18 cellular contexts compared by ENCODE assay signal in the genomic region with DNA sequence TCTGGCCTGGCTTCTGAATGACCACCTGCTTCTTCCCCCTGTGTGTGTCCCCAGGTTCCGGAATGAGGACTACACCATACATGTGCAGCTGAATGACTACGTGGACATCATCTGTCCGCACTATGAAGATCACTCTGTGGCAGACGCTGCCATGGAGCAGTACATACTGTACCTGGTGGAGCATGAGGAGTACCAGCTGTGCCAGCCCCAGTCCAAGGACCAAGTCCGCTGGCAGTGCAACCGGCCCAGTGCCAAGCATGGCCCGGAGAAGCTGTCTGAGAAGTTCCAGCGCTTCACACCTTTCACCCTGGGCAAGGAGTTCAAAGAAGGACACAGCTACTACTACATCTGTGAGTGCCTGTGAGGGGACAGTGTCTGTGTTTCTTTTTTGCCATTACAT. TPM values are rescaled to one million over a fixed set of nuclear protein-coding genes. Genes with fewer than 3 reads are reported as not detected.
DNase-seq lines count a peak whose midpoint lies in the region; ATAC-seq, FAIRE-seq and TF ChIP-seq lines count a peak whose summit lies in the region.
"Had no signal": no experiment of that assay in that cellular context is flagged by ENCODE, and none has a peak within 500 bp of the region (broad histone marks: within the 10 kb centered on the region; RNA-seq: fewer than 3 reads in every experiment).

No MANE protein-coding gene starts in this region.

- in situ Hi-C loops in HepG2 (cut with HindIII; ENCODE audit: extremely low pct_ligation_motif_present, low pct_unique_long_range_greater_than_20kb): no loop called here

- H3K9ac ChIP-seq in duodenal mucosa (ENCODE audit: low read depth in 1 of 2, low read length in 2 of 2): peak overlapping the region; percentile 54 to 96
- H3K9ac ChIP-seq in HepG2 (ENCODE audit: insufficient read depth, low read depth, low read length): peak overlapping the region; percentile 99
- H3K9ac ChIP-seq in rectal smooth muscle tissue (ENCODE audit: low read length): no peak overlapping the region

- H3K4me2 ChIP-seq in HepG2 (ENCODE audit: low read depth, low read length): peak overlapping the region; percentile 94

- no peak overlapping the region for H3K27ac Mint-ChIP-seq in Calu3 (ENCODE audit: unreplicated experiment)
- H3K27ac Mint-ChIP-seq: activated CD8-positive, alpha-beta memory T cell treated with anti-CD3 and anti-CD28 coated beads, Interleukin-2, amount 10 ng/mL, durations not matched to agents 7 days and 5 days had no signal

- no peak for FAIRE-seq in HepG2 (lab: Jason Lieb, UNC)
- FAIRE-seq: colon, islet of Langerhans had no signal

- H3K4me3 Mint-ChIP-seq in Calu3 (ENCODE audit: low read depth, unreplicated experiment): peak overlapping the region; percentile 91
- H3K4me3 Mint-ChIP-seq: activated CD8-positive, alpha-beta memory T cell treated with anti-CD3 and anti-CD28 coated beads, Interleukin-2, amount 10 ng/mL, durations not matched to agents 7 days and 5 days had no signal

- peaks cover 20 to 26% of the 10 kb centered on the region in 2 donors for H3K36me3 ChIP-seq in duodenal mucosa (ENCODE audit: control insufficient read depth in 1 of 2, insufficient read depth in 2 of 2, low read length in 2 of 2)
- H3K36me3 ChIP-seq in HepG2 (replicated peaks in 1 of 2; ENCODE audit: control insufficient read depth in 1 of 2, insufficient read depth in 2 of 2, low read length in 2 of 2): peaks cover 17 to 46% of the 10 kb centered on the region in 2 experiments
- H3K36me3 ChIP-seq in rectal smooth muscle tissue (ENCODE audit: control insufficient read depth, insufficient read depth, low read length): peaks cover 20% of the 10 kb centered on the region
- H3K36me3 ChIP-seq: neutrophil, uterus had no signal

- BruUV-seq in Calu3 (replicated peaks; lab: Mats Ljungman, UMichigan) (no TSS peak), HepG2 (replicated peaks; lab: Mats Ljungman, UMichigan) (no TSS peak)

- intact Hi-C loops in Calu3 (cut with micrococcal nuclease; ENCODE audit: unreplicated experiment): no loop called here
- intact Hi-C loops in HepG2 (cut with micrococcal nuclease; ENCODE audit: unreplicated experiment): no loop called here

- H4K20me1 ChIP-seq in HepG2 (ENCODE audit: insufficient read depth, low read length): peaks cover 60% of the 10 kb centered on the region

- CTCF ChIA-PET in Calu3 (lab: Charles Lee): interaction anchor here (0.6 kb wide), 1 partner anchor 57 kb away, joined by 4 read pairs; no protein-coding TSS in a partner anchor
- CTCF ChIA-PET in HepG2 (lab: Yijun Ruan, JAX; ENCODE audit: low intra/inter-chr PET ratio, low total read pairs): no interaction called here

- peaks cover 54% of the 10 kb centered on the region for H3K79me2 ChIP-seq in HepG2 (ENCODE audit: insufficient read depth, low read length)

- no CpG with 5 or more reads among the region's 8 CpGs for WGBS in HepG2 (ENCODE audit: low lambda C conversion rate)

- H3K27ac ChIP-seq in duodenal mucosa (ENCODE audit: low read depth, low read length) (peak overlapping the region; percentile 96), HepG2 (ENCODE audit: extremely low read length, insufficient read depth, low read length) (peak overlapping the region; percentile 100), rectal smooth muscle tissue (ENCODE audit: low read depth, low read length) (no peak overlapping the region)
- H3K27ac ChIP-seq: neutrophil had no signal

- H2AFZ ChIP-seq in HepG2 (ENCODE audit: low read length): no peak overlapping the region

- no peak; a peak in 1 of 4 replicates for TF ChIP-seq POLR2A in HepG2 (IDR thresholded peaks at IDR 0.05; ENCODE audit: insufficient read depth in 1 of 2, low read depth in 2 of 2, low read length in 2 of 2)

- peaks cover 36 to 74% of the 10 kb centered on the region in 2 donors for H3K4me1 ChIP-seq in duodenal mucosa (ENCODE audit: control insufficient read depth in 1 of 2, insufficient read depth in 2 of 2, low read length in 2 of 2)
- H3K4me1 ChIP-seq in HepG2 (ENCODE audit: insufficient read depth, low read length): peaks cover 51% of the 10 kb centered on the region
- H3K4me1 ChIP-seq in rectal smooth muscle tissue (ENCODE audit: control insufficient read depth, insufficient read depth, low read length): peaks cover 22% of the 10 kb centered on the region

- H3K27me3 ChIP-seq in duodenal mucosa (ENCODE audit: control insufficient read depth in 1 of 2, insufficient read depth in 2 of 2, low read length in 2 of 2) (no peaks in the 10 kb centered on the region), HepG2 (ENCODE audit: control insufficient read depth in 1 of 2, insufficient read depth in 2 of 2, low read length in 2 of 2) (no peaks in the 10 kb centered on the region; a peak in 1 of 5 replicates), rectal smooth muscle tissue (ENCODE audit: control insufficient read depth, insufficient read depth, low read length) (peaks cover 6% of the 10 kb centered on the region)
- H3K27me3 ChIP-seq: uterus had no signal

- no peak for TF ChIP-seq CTCF in Calu3 (IDR thresholded peaks at IDR 0.05; ENCODE audit: unreplicated experiment)
- TF ChIP-seq CTCF in HepG2 (CRISPR knock-in tag; IDR thresholded peaks at IDR 0.05): no peak

- H3K27me3 Mint-ChIP-seq in Calu3 (ENCODE audit: unreplicated experiment): no peaks in the 10 kb centered on the region
- H3K27me3 Mint-ChIP-seq: activated naive CD8-positive, alpha-beta T cell had no signal

- peak overlapping the region; percentile 16 to 73 for H3K4me3 ChIP-seq in duodenal mucosa (ENCODE audit: low read depth in 1 of 2, low read length in 2 of 2)
- peak overlapping the region; percentile 96 to 99 (median 99) for H3K4me3 ChIP-seq in HepG2 (replicated peaks in 1 of 3; ENCODE audit: insufficient read depth in 1 of 3, low read depth in 2 of 3, low read length in 3 of 3)
- H3K4me3 ChIP-seq in rectal smooth muscle tissue (ENCODE audit: low read length): peak overlapping the region; percentile 12
- H3K4me3 ChIP-seq: uterus had no signal

- no peaks in the 10 kb centered on the region for H3K9me3 Mint-ChIP-seq in Calu3 (ENCODE audit: low read depth, unreplicated experiment)

- no peaks in the 10 kb centered on the region for H3K9me3 ChIP-seq in duodenal mucosa (ENCODE audit: control insufficient read depth in 1 of 2, low read length in 2 of 2)
- H3K9me3 ChIP-seq in HepG2 (ENCODE audit: low read length): no peaks in the 10 kb centered on the region
- H3K9me3 ChIP-seq: neutrophil, uterus had no signal

- no peak for ATAC-seq in HepG2
- ATAC-seq in HG02642 (IDR thresholded peaks at IDR 0.05; ENCODE audit: poor library complexity, unreplicated experiment): no peak
- ATAC-seq in GM21619 (IDR thresholded peaks at IDR 0.05; ENCODE audit: unreplicated experiment): no peak
- ATAC-seq: activated CD8-positive, alpha-beta memory T cell treated with anti-CD3 and anti-CD28 coated beads, Interleukin-2, amount 10 ng/mL, durations not matched to agents 7 days and 5 days had no signal

- no peak for DNase-seq in Calu3
- no peak for DNase-seq in HepG2 (ENCODE audit: low spot score)
- DNase-seq in activated CD8-positive, alpha-beta memory T cell treated with anti-CD3 and anti-CD28 coated beads, Interleukin-2, amount 50 U/mL, for 4 hours: no peak
- DNase-seq in NCI-H1436 (lab: John Stamatoyannopoulos, UW): no peak
- DNase-seq: activated CD8-positive, alpha-beta memory T cell treated with anti-CD3 and anti-CD28 coated beads, Interleukin-2, amount 10 ng/mL, durations not matched to agents 7 days and 5 days; DMS79 treated with DMSO at 0.1 percent for 48 hours; NCI-H1694 treated with DMSO at 0.1 percent for 48 hours; NCI-H82; uterus had no signal

- TF ChIP-seq RAD21 in HepG2 (CRISPR knock-in tag; IDR thresholded peaks at IDR 0.05): no peak

- POLR2A ChIA-PET in HepG2 (lab: Yijun Ruan, JAX): interaction anchor here (1.1 to 3.9 kb wide), 5 partner anchors 9 to 62 kb away, joined by 3 to 28 read pairs (median 5); a partner anchor contains a TSS

- peaks cover 98% of the 10 kb centered on the region for H3K36me3 Mint-ChIP-seq in Calu3 (ENCODE audit: insufficient read depth, unreplicated experiment)
- H3K36me3 Mint-ChIP-seq: activated CD8-positive, alpha-beta memory T cell treated with anti-CD3 and anti-CD28 coated beads, Interleukin-2, amount 10 ng/mL, durations not matched to agents 7 days and 5 days; activated naive CD8-positive, alpha-beta T cell had no signal

- H3K4me1 Mint-ChIP-seq in Calu3 (ENCODE audit: low read depth, unreplicated experiment): peaks cover 77% of the 10 kb centered on the region

- TF ChIP-seq EP300 in HepG2 (IDR thresholded peaks at IDR 0.05; ENCODE audit: low read depth in 2 of 2, low read length in 2 of 2): no peak
- no peak for TF ChIP-seq EP300 in HepG2 (CRISPR knock-in tag; IDR thresholded peaks at IDR 0.05; ENCODE audit: borderline replicate concordance)

RNA-seq across cellular contexts. Expression of a gene that starts 3.6 kb away (rescaled TPM):
- total RNA-seq in Calu3 (2022) (33.7 and 41.7 TPM in 2 replicates), HepG2 (2016; rRNA removed; fragmentation: Illumina TruSeq; extraction: Trizol) (41.2 and 81.8 TPM in 2 replicates)
- 20.3 and 22.5 TPM in 2 replicates for total RNA-seq in HepG2 (2016; cell fraction: cytosol; rRNA removed; fragmentation: Illumina TruSeq; extraction: Trizol; ENCODE audit: low read depth)
- 43.8 and 83.7 TPM in 2 replicates for total RNA-seq in HepG2 (2016; cell fraction: insoluble cytoplasmic fraction; rRNA removed; fragmentation: Illumina TruSeq; extraction: Trizol)
- 37.3 and 39.8 TPM in 2 replicates for total RNA-seq in HepG2 (2016; cell fraction: membrane; rRNA removed; fragmentation: Illumina TruSeq; extraction: Trizol)
- 83.6 and 87.9 TPM in 2 replicates for total RNA-seq in HepG2 (2016; cell fraction: nucleus; rRNA removed; fragmentation: Illumina TruSeq; extraction: Trizol)
- 874 and 1,163 TPM in 2 replicates for polyA plus RNA-seq in HepG2 (2011; rRNA removed)
- polyA plus RNA-seq in HepG2 (2011; cell fraction: cytosol; rRNA removed): 750 and 916 TPM in 2 replicates
- 390 and 585 TPM in 2 replicates for polyA plus RNA-seq in HepG2 (2011; cell fraction: nucleus; rRNA removed)
- 254 and 427 TPM in 2 replicates for polyA plus RNA-seq in HepG2 (2012)
- 16.7 and 18.6 TPM in 2 replicates for polyA plus RNA-seq in HepG2 (2016; cell fraction: cytosol; fragmentation: Illumina TruSeq; extraction: Trizol; ENCODE audit: low read depth)
- 45.4 and 47.8 TPM in 2 replicates for polyA plus RNA-seq in HepG2 (2016; cell fraction: insoluble cytoplasmic fraction; fragmentation: Illumina TruSeq; extraction: Trizol; ENCODE audit: low read depth)
- polyA plus RNA-seq in HepG2 (2016; cell fraction: membrane; fragmentation: Illumina TruSeq; extraction: Trizol; ENCODE audit: low read depth): 25.2 and 27.9 TPM in 2 replicates
- 175 and 184 TPM in 2 replicates for polyA plus RNA-seq in HepG2 (2016; cell fraction: nucleus; fragmentation: Illumina TruSeq; extraction: Trizol; ENCODE audit: insufficient read depth, low read depth)
- polyA minus RNA-seq in HepG2 (2011; rRNA and poly(A)+ RNA removed; ENCODE audit: low replicate concordance): 139 and 593 TPM in 2 replicates
- polyA minus RNA-seq in HepG2 (2011; cell fraction: cytosol; rRNA and poly(A)+ RNA removed): 195 and 264 TPM in 2 replicates
- polyA minus RNA-seq in HepG2 (2011; cell fraction: nucleus; rRNA and poly(A)+ RNA removed): 72.6 and 120 TPM in 2 replicates
- total RNA-seq: activated CD8-positive, alpha-beta memory T cell treated with anti-CD3 and anti-CD28 coated beads, Interleukin-2, amount 10 ng/mL, durations not matched to agents 7 days and 5 days; fibroblast of villous mesenchyme had no signal

RNA-seq across cellular contexts. Expression of a gene that starts 4.4 kb away (rescaled TPM):
- total RNA-seq in Calu3 (2022) (68.5 and 72.0 TPM in 2 replicates), HepG2 (2016; rRNA removed; fragmentation: Illumina TruSeq; extraction: Trizol) (16.4 and 22.5 TPM in 2 replicates)
- 19.6 and 29.0 TPM in 2 replicates for total RNA-seq in HepG2 (2016; cell fraction: cytosol; rRNA removed; fragmentation: Illumina TruSeq; extraction: Trizol; ENCODE audit: low read depth)
- 14.6 and 22.8 TPM in 2 replicates for total RNA-seq in HepG2 (2016; cell fraction: insoluble cytoplasmic fraction; rRNA removed; fragmentation: Illumina TruSeq; extraction: Trizol)
- 30.5 and 34.4 TPM in 2 replicates for total RNA-seq in HepG2 (2016; cell fraction: membrane; rRNA removed; fragmentation: Illumina TruSeq; extraction: Trizol)
- 13.0 and 15.2 TPM in 2 replicates for total RNA-seq in HepG2 (2016; cell fraction: nucleus; rRNA removed; fragmentation: Illumina TruSeq; extraction: Trizol)
- polyA plus RNA-seq in HepG2 (2011; rRNA removed): 46.8 and 49.5 TPM in 2 replicates
- polyA plus RNA-seq in HepG2 (2011; cell fraction: cytosol; rRNA removed): 53.5 and 57.9 TPM in 2 replicates
- 18.6 and 21.1 TPM in 2 replicates for polyA plus RNA-seq in HepG2 (2011; cell fraction: nucleus; rRNA removed)
- 26.3 and 27.0 TPM in 2 replicates for polyA plus RNA-seq in HepG2 (2012)
- polyA plus RNA-seq in HepG2 (2016; cell fraction: cytosol; fragmentation: Illumina TruSeq; extraction: Trizol; ENCODE audit: low read depth): 24.2 and 36.2 TPM in 2 replicates
- polyA plus RNA-seq in HepG2 (2016; cell fraction: insoluble cytoplasmic fraction; fragmentation: Illumina TruSeq; extraction: Trizol; ENCODE audit: low read depth): 20.1 and 21.0 TPM in 2 replicates
- polyA plus RNA-seq in HepG2 (2016; cell fraction: membrane; fragmentation: Illumina TruSeq; extraction: Trizol; ENCODE audit: low read depth): 29.7 and 39.9 TPM in 2 replicates
- 35.6 and 36.4 TPM in 2 replicates for polyA plus RNA-seq in HepG2 (2016; cell fraction: nucleus; fragmentation: Illumina TruSeq; extraction: Trizol; ENCODE audit: insufficient read depth, low read depth)
- 40.9 and 59.1 TPM in 2 replicates for polyA minus RNA-seq in HepG2 (2011; rRNA and poly(A)+ RNA removed; ENCODE audit: low replicate concordance)
- 12.3 and 19.1 TPM in 2 replicates for polyA minus RNA-seq in HepG2 (2011; cell fraction: cytosol; rRNA and poly(A)+ RNA removed)
- 7.8 and 9.8 TPM in 2 replicates for polyA minus RNA-seq in HepG2 (2011; cell fraction: nucleus; rRNA and poly(A)+ RNA removed)

RNA-seq across cellular contexts. Expression of a gene that starts 9.0 kb away (rescaled TPM):
- total RNA-seq in Calu3 (2022) (38.7 and 41.1 TPM in 2 replicates), HepG2 (2016; rRNA removed; fragmentation: Illumina TruSeq; extraction: Trizol) (14.8 and 23.2 TPM in 2 replicates)
- 29.5 and 29.8 TPM in 2 replicates for total RNA-seq in HepG2 (2016; cell fraction: cytosol; rRNA removed; fragmentation: Illumina TruSeq; extraction: Trizol; ENCODE audit: low read depth)
- 21.9 and 28.1 TPM in 2 replicates for total RNA-seq in HepG2 (2016; cell fraction: insoluble cytoplasmic fraction; rRNA removed; fragmentation: Illumina TruSeq; extraction: Trizol)
- 14.3 and 20.6 TPM in 2 replicates for total RNA-seq in HepG2 (2016; cell fraction: membrane; rRNA removed; fragmentation: Illumina TruSeq; extraction: Trizol)
- 18.3 and 22.2 TPM in 2 replicates for total RNA-seq in HepG2 (2016; cell fraction: nucleus; rRNA removed; fragmentation: Illumina TruSeq; extraction: Trizol)
- polyA plus RNA-seq in HepG2 (2011; rRNA removed): 53.4 and 61.7 TPM in 2 replicates
- 70.1 and 134 TPM in 2 replicates for polyA plus RNA-seq in HepG2 (2011; cell fraction: cytosol; rRNA removed)
- polyA plus RNA-seq in HepG2 (2011; cell fraction: nucleus; rRNA removed): 64.8 and 67.2 TPM in 2 replicates
- polyA plus RNA-seq in HepG2 (2012): 39.2 and 68.2 TPM in 2 replicates
- polyA plus RNA-seq in HepG2 (2016; cell fraction: cytosol; fragmentation: Illumina TruSeq; extraction: Trizol; ENCODE audit: low read depth): 29.6 and 50.5 TPM in 2 replicates
- polyA plus RNA-seq in HepG2 (2016; cell fraction: insoluble cytoplasmic fraction; fragmentation: Illumina TruSeq; extraction: Trizol; ENCODE audit: low read depth): 22.4 and 23.3 TPM in 2 replicates
- 19.9 and 24.8 TPM in 2 replicates for polyA plus RNA-seq in HepG2 (2016; cell fraction: membrane; fragmentation: Illumina TruSeq; extraction: Trizol; ENCODE audit: low read depth)
- 44.3 and 46.0 TPM in 2 replicates for polyA plus RNA-seq in HepG2 (2016; cell fraction: nucleus; fragmentation: Illumina TruSeq; extraction: Trizol; ENCODE audit: insufficient read depth, low read depth)
- 23.2 and 26.3 TPM in 2 replicates for polyA minus RNA-seq in HepG2 (2011; rRNA and poly(A)+ RNA removed; ENCODE audit: low replicate concordance)
- 9.3 and 10.7 TPM in 2 replicates for polyA minus RNA-seq in HepG2 (2011; cell fraction: cytosol; rRNA and poly(A)+ RNA removed)
- polyA minus RNA-seq in HepG2 (2011; cell fraction: nucleus; rRNA and poly(A)+ RNA removed): 3.2 and 5.7 TPM in 2 replicates

RNA-seq across cellular contexts. Expression of a gene that starts 41.8 kb away (rescaled TPM):
- total RNA-seq in Calu3 (2022): 236 TPM in 2 replicates
- total RNA-seq in HepG2 (2016; rRNA removed; fragmentation: Illumina TruSeq; extraction: Trizol): 48.5 and 79.4 TPM in 2 replicates
- 40.0 and 49.4 TPM in 2 replicates for total RNA-seq in HepG2 (2016; cell fraction: cytosol; rRNA removed; fragmentation: Illumina TruSeq; extraction: Trizol; ENCODE audit: low read depth)
- total RNA-seq in HepG2 (2016; cell fraction: insoluble cytoplasmic fraction; rRNA removed; fragmentation: Illumina TruSeq; extraction: Trizol): 40.7 and 78.5 TPM in 2 replicates
- total RNA-seq in HepG2 (2016; cell fraction: membrane; rRNA removed; fragmentation: Illumina TruSeq; extraction: Trizol): 33.6 and 41.0 TPM in 2 replicates
- 50.0 and 52.6 TPM in 2 replicates for total RNA-seq in HepG2 (2016; cell fraction: nucleus; rRNA removed; fragmentation: Illumina TruSeq; extraction: Trizol)
- 77.3 and 89.3 TPM in 2 replicates for polyA plus RNA-seq in HepG2 (2011; rRNA removed)
- polyA plus RNA-seq in HepG2 (2011; cell fraction: cytosol; rRNA removed): 125 and 155 TPM in 2 replicates
- 119 and 133 TPM in 2 replicates for polyA plus RNA-seq in HepG2 (2011; cell fraction: nucleus; rRNA removed)
- 73.3 and 73.7 TPM in 2 replicates for polyA plus RNA-seq in HepG2 (2012)
- 64.6 and 72.6 TPM in 2 replicates for polyA plus RNA-seq in HepG2 (2016; cell fraction: cytosol; fragmentation: Illumina TruSeq; extraction: Trizol; ENCODE audit: low read depth)
- 47.5 and 61.4 TPM in 2 replicates for polyA plus RNA-seq in HepG2 (2016; cell fraction: insoluble cytoplasmic fraction; fragmentation: Illumina TruSeq; extraction: Trizol; ENCODE audit: low read depth)
- polyA plus RNA-seq in HepG2 (2016; cell fraction: membrane; fragmentation: Illumina TruSeq; extraction: Trizol; ENCODE audit: low read depth): 49.4 and 56.2 TPM in 2 replicates
- 120 and 121 TPM in 2 replicates for polyA plus RNA-seq in HepG2 (2016; cell fraction: nucleus; fragmentation: Illumina TruSeq; extraction: Trizol; ENCODE audit: insufficient read depth, low read depth)
- 182 and 884 TPM in 2 replicates for polyA minus RNA-seq in HepG2 (2011; rRNA and poly(A)+ RNA removed; ENCODE audit: low replicate concordance)
- 27.3 and 38.2 TPM in 2 replicates for polyA minus RNA-seq in HepG2 (2011; cell fraction: cytosol; rRNA and poly(A)+ RNA removed)
- polyA minus RNA-seq in HepG2 (2011; cell fraction: nucleus; rRNA and poly(A)+ RNA removed): 22.9 and 23.5 TPM in 2 replicates

RNA-seq across cellular contexts. Expression of a gene that starts 42.4 kb away (rescaled TPM):
- total RNA-seq in Calu3 (2022) (1.1 and 1.8 TPM in 2 replicates), HepG2 (2016; rRNA removed; fragmentation: Illumina TruSeq; extraction: Trizol) (0.04 and 0.08 TPM in 2 replicates)
- total RNA-seq in HepG2 (2016; cell fraction: cytosol; rRNA removed; fragmentation: Illumina TruSeq; extraction: Trizol; ENCODE audit: low read depth): not detected in 2 replicates
- 0.04 TPM in 1 of 2 replicates, not detected in the other for total RNA-seq in HepG2 (2016; cell fraction: insoluble cytoplasmic fraction; rRNA removed; fragmentation: Illumina TruSeq; extraction: Trizol)
- total RNA-seq in HepG2 (2016; cell fraction: membrane; rRNA removed; fragmentation: Illumina TruSeq; extraction: Trizol): not detected in 2 replicates
- not detected in 2 replicates for total RNA-seq in HepG2 (2016; cell fraction: nucleus; rRNA removed; fragmentation: Illumina TruSeq; extraction: Trizol)
- 0.09 and 0.12 TPM in 2 replicates for polyA plus RNA-seq in HepG2 (2011; rRNA removed)
- polyA plus RNA-seq in HepG2 (2011; cell fraction: cytosol; rRNA removed): 0.04 and 0.11 TPM in 2 replicates
- polyA plus RNA-seq in HepG2 (2011; cell fraction: nucleus; rRNA removed): 0.43 and 0.47 TPM in 2 replicates
- 0.15 and 0.25 TPM in 2 replicates for polyA plus RNA-seq in HepG2 (2012)
- 0.02 and 0.05 TPM in 2 replicates for polyA plus RNA-seq in HepG2 (2016; cell fraction: cytosol; fragmentation: Illumina TruSeq; extraction: Trizol; ENCODE audit: low read depth)
- not detected in 2 replicates for polyA plus RNA-seq in HepG2 (2016; cell fraction: insoluble cytoplasmic fraction; fragmentation: Illumina TruSeq; extraction: Trizol; ENCODE audit: low read depth)
- polyA plus RNA-seq in HepG2 (2016; cell fraction: membrane; fragmentation: Illumina TruSeq; extraction: Trizol; ENCODE audit: low read depth): 0.05 and 0.08 TPM in 2 replicates
- polyA plus RNA-seq in HepG2 (2016; cell fraction: nucleus; fragmentation: Illumina TruSeq; extraction: Trizol; ENCODE audit: insufficient read depth, low read depth): 0.21 TPM in 1 of 2 replicates, not detected in the other
- 0.12 and 0.19 TPM in 2 replicates for polyA minus RNA-seq in HepG2 (2011; rRNA and poly(A)+ RNA removed; ENCODE audit: low replicate concordance)
- polyA minus RNA-seq in HepG2 (2011; cell fraction: cytosol; rRNA and poly(A)+ RNA removed): not detected in 2 replicates
- polyA minus RNA-seq in HepG2 (2011; cell fraction: nucleus; rRNA and poly(A)+ RNA removed): not detected in 2 replicates

Comparison
In these comparisons a context has a peak if more than half of its experiments do, and no peak if none do; other contexts are left out.
1. H3K4me3 ChIP-seq: peak in every context shown above with its lines; median percentile 99 in HepG2; 44 in duodenal mucosa; 12 in rectal smooth muscle tissue.